10 cellular contexts compared by ENCODE assay signal in the genomic region with DNA sequence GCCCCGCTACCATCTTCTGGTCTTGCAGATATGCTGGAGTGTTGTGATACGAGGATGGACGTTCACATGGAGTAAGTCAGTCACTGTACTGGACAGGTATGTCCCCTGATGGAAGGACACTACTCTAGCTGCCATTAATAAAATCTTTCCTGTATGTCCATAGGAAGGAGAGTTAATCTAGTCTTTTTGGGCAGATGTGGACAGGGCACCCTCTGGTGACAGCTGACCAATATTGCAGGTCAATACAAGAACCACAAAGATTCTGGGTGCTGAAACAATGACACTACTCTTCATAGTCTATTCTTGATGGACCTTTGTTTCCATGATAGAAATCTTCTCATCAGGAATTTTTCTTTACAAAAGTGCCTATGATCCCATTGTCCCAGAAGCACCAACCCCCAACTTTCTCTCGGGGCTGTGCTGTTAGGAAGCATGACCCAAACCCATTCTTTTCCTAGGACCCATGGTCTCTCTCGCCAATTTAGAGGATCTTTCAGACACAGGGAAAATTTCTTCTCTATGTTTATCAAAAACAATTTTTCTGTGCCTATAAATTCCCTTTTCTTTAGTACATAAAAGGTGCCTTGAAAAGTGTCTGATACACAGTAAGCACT.
DNase-seq lines count a peak whose midpoint lies in the region; ATAC-seq, FAIRE-seq and TF ChIP-seq lines count a peak whose summit lies in the region.
"Had no signal": no experiment of that assay in that cellular context is flagged by ENCODE, and none has a peak within 500 bp of the region (broad histone marks: within the 10 kb centered on the region; RNA-seq: fewer than 3 reads in every experiment).

No MANE protein-coding gene starts in this region.

- no peak overlapping the region for H3K4me3 Mint-ChIP-seq in astrocyte (ENCODE audit: unreplicated experiment)
- no peak overlapping the region for H3K4me3 Mint-ChIP-seq in mesothelial cell of epicardium

- no peaks in the 10 kb centered on the region for H3K4me1 Mint-ChIP-seq in astrocyte (ENCODE audit: low read depth, unreplicated experiment)
- peaks cover 18% of the 10 kb centered on the region for H3K4me1 Mint-ChIP-seq in mesothelial cell of epicardium

- H3K79me2 ChIP-seq in astrocyte (ENCODE audit: insufficient read depth, low read length), result no peaks in the 10 kb centered on the region

- H3K36me3 ChIP-seq in astrocyte (ENCODE audit: insufficient read depth, low read length), result no peaks in the 10 kb centered on the region
- H3K36me3 ChIP-seq: BLaER1 treated with 17β-estradiol and CSF1 and Interleukin-3, amounts not matched to agents 10 nM and 100 nM; neutrophil had no signal

- no peak overlapping the region for H3K27ac ChIP-seq in astrocyte (ENCODE audit: low read depth, low read length)
- H3K27ac ChIP-seq: BLaER1 treated with 17β-estradiol and CSF1 and Interleukin-3, amounts not matched to agents 10 nM and 100 nM; neutrophil had no signal

- H3K4me1 ChIP-seq in astrocyte (ENCODE audit: insufficient read depth, low read length), result no peaks in the 10 kb centered on the region
- H3K4me1 ChIP-seq: BLaER1 treated with 17β-estradiol and CSF1 and Interleukin-3, amounts not matched to agents 10 nM and 100 nM had no signal

- H3K4me2 ChIP-seq in astrocyte (ENCODE audit: low read length), result no peak overlapping the region
- H3K4me2 ChIP-seq: BLaER1 treated with 17β-estradiol and CSF1 and Interleukin-3, amounts not matched to agents 10 nM and 100 nM had no signal

- H3K27ac Mint-ChIP-seq in astrocyte (ENCODE audit: unreplicated experiment) (no peak overlapping the region), mesothelial cell of epicardium (no peak overlapping the region)

- H3K9me3 Mint-ChIP-seq in astrocyte (ENCODE audit: unreplicated experiment), result no peaks in the 10 kb centered on the region
- no peaks in the 10 kb centered on the region for H3K9me3 Mint-ChIP-seq in mesothelial cell of epicardium

- TF ChIP-seq CTCF in astrocyte (IDR thresholded peaks at IDR 0.05; ENCODE audit: insufficient read depth, low read depth, low read length) (peak; percentile 80), mesothelial cell of epicardium (IDR thresholded peaks at IDR 0.05; ENCODE audit: unreplicated experiment) (peak; percentile 28)

- H3K4me3 ChIP-seq in astrocyte (ENCODE audit: insufficient read depth, low read depth, low read length), result no peak overlapping the region
- H3K4me3 ChIP-seq: BLaER1 treated with 17β-estradiol and CSF1 and Interleukin-3, amounts not matched to agents 10 nM and 100 nM had no signal

- no peaks in the 10 kb centered on the region for H3K27me3 ChIP-seq in astrocyte (ENCODE audit: insufficient read depth, low read length)
- H3K27me3 ChIP-seq: BLaER1 treated with 17β-estradiol and CSF1 and Interleukin-3, amounts not matched to agents 10 nM and 100 nM; neutrophil had no signal

- no peak overlapping the region for H3K9ac ChIP-seq in astrocyte (ENCODE audit: low read length)
- H3K9ac ChIP-seq: BLaER1 treated with 17β-estradiol and CSF1 and Interleukin-3, amounts not matched to agents 10 nM and 100 nM had no signal

- H3K27me3 Mint-ChIP-seq in astrocyte (ENCODE audit: low read depth, unreplicated experiment) (no peaks in the 10 kb centered on the region), mesothelial cell of epicardium (ENCODE audit: low read depth) (no peaks in the 10 kb centered on the region)

- no peaks in the 10 kb centered on the region for H3K9me3 ChIP-seq in astrocyte (ENCODE audit: insufficient read depth, low read depth, low read length)
- H3K9me3 ChIP-seq: BLaER1 treated with 17β-estradiol and CSF1 and Interleukin-3, amounts not matched to agents 10 nM and 100 nM; neutrophil had no signal

- DNase-seq in NCI-H82 (lab: John Stamatoyannopoulos, UW), result peak; percentile 59
- DNase-seq in NCI-H82 treated with DMSO at 0.1 percent for 48 hours (lab: John Stamatoyannopoulos, UW; ENCODE audit: unreplicated experiment), result no peak
- DNase-seq in HT-29 (ENCODE audit: low spot score), result peak; percentile 54
- DNase-seq in astrocyte (ENCODE audit: low read depth), result no peak
- no peak for DNase-seq in mesothelial cell of epicardium (ENCODE audit: low spot score in 2 of 2, unreplicated experiment in 2 of 2)
- no peak for DNase-seq in activated CD8-positive, alpha-beta memory T cell treated with anti-CD3 and anti-CD28 coated beads for 24 hours
- DNase-seq in C1 segment of cervical spinal cord (lab: John Stamatoyannopoulos, UW), result no peak

- H4K20me1 ChIP-seq in astrocyte (ENCODE audit: insufficient read depth, low read length), result no peaks in the 10 kb centered on the region
- H4K20me1 ChIP-seq: BLaER1 treated with 17β-estradiol and CSF1 and Interleukin-3, amounts not matched to agents 10 nM and 100 nM had no signal

- no peak for ATAC-seq in GM21786 (IDR thresholded peaks at IDR 0.05; ENCODE audit: unreplicated experiment)

- H3K36me3 Mint-ChIP-seq in astrocyte (ENCODE audit: low read depth, unreplicated experiment) (no peaks in the 10 kb centered on the region), mesothelial cell of epicardium (no peaks in the 10 kb centered on the region)

- H2AFZ ChIP-seq in astrocyte (ENCODE audit: low read depth, low read length), result no peak overlapping the region

- no peak for FAIRE-seq in astrocyte (lab: Jason Lieb, UNC)

Comparison
In these comparisons a context has a peak if more than half of its experiments do, and no peak if none do; other contexts are left out.
1. DNase-seq: peak in NCI-H82 (single experiment) and HT-29 (single experiment); none in NCI-H82 treated with DMSO at 0.1 percent for 48 hours (single experiment), astrocyte (single experiment), mesothelial cell of epicardium (0 of 2), activated CD8-positive, alpha-beta memory T cell treated with anti-CD3 and anti-CD28 coated beads for 24 hours (single experiment) and C1 segment of cervical spinal cord (0 of 14).